Comparison of ENCODE assay signal across 8 cellular contexts in genomic region chr1:25232027-25232865, GRCh38. TPM values are rescaled to one million over a fixed set of nuclear protein-coding genes. Genes with fewer than 3 reads are reported as not detected.
DNase-seq lines count a peak whose midpoint lies in the region; ATAC-seq and TF ChIP-seq lines count a peak whose summit lies in the region.

Gene SYF2 (minus strand): TSS chr1:25232502. CDS start chr1:25232467, 35 bp downstream.

- H3K4ac ChIP-seq in trophoblast cell (ENCODE audit: low read depth, low read length): peak within 1 kb of the TSS; percentile 97

- no peak for TF ChIP-seq CTCF in transverse colon (IDR thresholded peaks at IDR 0.05)

- no peaks in the 10 kb centered on the region for H3K9me3 ChIP-seq in adipocyte (ENCODE audit: control insufficient read depth, low read length)
- no peaks in the 10 kb centered on the region for H3K9me3 ChIP-seq in trophoblast cell (ENCODE audit: insufficient read depth, low read depth, low read length)
- H3K9me3 ChIP-seq in transverse colon: no peaks in the 10 kb centered on the region

- H3K4me3 ChIP-seq in adipocyte (ENCODE audit: low read length): peak within 1 kb of the TSS; percentile 93
- H3K4me3 ChIP-seq in trophoblast cell (ENCODE audit: low read depth, low read length): peak within 1 kb of the TSS; percentile 78
- H3K4me3 ChIP-seq in transverse colon: peak within 1 kb of the TSS; percentile 65 to 91 (median 89)

- H3K27me3 ChIP-seq in adipocyte (replicated peaks; ENCODE audit: control insufficient read depth, insufficient read depth, low read length) (no peaks in the 10 kb centered on the region), trophoblast cell (ENCODE audit: insufficient read depth, low read length) (no peaks in the 10 kb centered on the region), transverse colon (no peaks in the 10 kb centered on the region)

- peak within 1 kb of the TSS; percentile 77 for H3K4me2 ChIP-seq in trophoblast cell (ENCODE audit: low read length)

- peak within 1 kb of the TSS; percentile 76 for H2BK5ac ChIP-seq in trophoblast cell (ENCODE audit: low read depth, low read length, poor library complexity)

- H3K4me1 ChIP-seq in adipocyte (ENCODE audit: control insufficient read depth, insufficient read depth, low read length): peaks cover 27% of the 10 kb centered on the region
- H3K4me1 ChIP-seq in trophoblast cell (ENCODE audit: control insufficient read depth in 1 of 2, insufficient read depth in 2 of 2, low read length in 2 of 2): peaks cover 3 to 4% of the 10 kb centered on the region in 2 experiments
- H3K4me1 ChIP-seq in transverse colon: peaks cover 6 to 40% (median 22%) of the 10 kb centered on the region in 4 donors

- peak within 1 kb of the TSS; percentile 94 for H3K18ac ChIP-seq in trophoblast cell (ENCODE audit: low read length)

- peaks cover 9% of the 10 kb centered on the region for H3K79me2 ChIP-seq in trophoblast cell (ENCODE audit: control insufficient read depth, insufficient read depth, low read length, poor library complexity)

- in situ Hi-C loops in transverse colon (cut with MboI; ENCODE audit: low pct_ligation_motif_present in 1 of 4, low pct_unique_long_range_greater_than_20kb in 1 of 4, low sequenced_read_pairs in 3 of 4): no loop called here

- H3K36me3 ChIP-seq in adipocyte (ENCODE audit: control insufficient read depth, insufficient read depth, low read length, severe bottlenecking): peaks cover 33% of the 10 kb centered on the region
- H3K36me3 ChIP-seq in trophoblast cell (ENCODE audit: control insufficient read depth in 1 of 2, insufficient read depth in 2 of 2, low read length in 2 of 2): peaks cover 12 to 17% of the 10 kb centered on the region in 2 experiments
- H3K36me3 ChIP-seq in transverse colon: peaks cover 0 to 30% (median 13%) of the 10 kb centered on the region in 4 donors

- H2AFZ ChIP-seq in trophoblast cell (ENCODE audit: insufficient read depth, low read length, poor library complexity): peak within 1 kb of the TSS; percentile 97

- no peak for TF ChIP-seq EP300 in transverse colon (IDR thresholded peaks at IDR 0.05; ENCODE audit: low read depth)

- peak within 1 kb of the TSS; percentile 91 for H4K91ac ChIP-seq in trophoblast cell (ENCODE audit: low read depth, low read length)

- peak within 1 kb of the TSS; percentile 89 for H3K14ac ChIP-seq in trophoblast cell (ENCODE audit: low read length)

- H3K9ac ChIP-seq in adipocyte (ENCODE audit: low read length) (peak within 1 kb of the TSS; percentile 98), trophoblast cell (ENCODE audit: low read length) (peak within 1 kb of the TSS; percentile 97)

- intact Hi-C loops in cardiac septum (cut with DNase I) (loop anchor here (2.0 kb wide), 1 partner anchor 15 kb away; the partner anchor contains the start of gene RSRP1), transverse colon (cut with DNase I; ENCODE audit: low total_unique reads) (no loop called here)

- peak; percentile 61 for TF ChIP-seq POLR2A in GM10847 (IDR thresholded peaks at IDR 0.05; ENCODE audit: extremely low read depth, insufficient read length)
- TF ChIP-seq POLR2A in transverse colon (IDR thresholded peaks at IDR 0.05): peak; percentile 85

- peak within 1 kb of the TSS; percentile 85 for H2BK120ac ChIP-seq in trophoblast cell (ENCODE audit: insufficient read depth, low read length, poor library complexity)

- H2AK5ac ChIP-seq in trophoblast cell (ENCODE audit: low read length): peak within 1 kb of the TSS; percentile 73

- no peak within 1 kb of the TSS for H2BK12ac ChIP-seq in trophoblast cell (ENCODE audit: low read length)

- H3K27ac ChIP-seq in trophoblast cell (ENCODE audit: low read depth, low read length): peak within 1 kb of the TSS; percentile 85
- peak within 1 kb of the TSS; percentile 93 to 98 (median 96) for H3K27ac ChIP-seq in transverse colon

- no peak within 1 kb of the TSS for H3K23ac ChIP-seq in trophoblast cell (ENCODE audit: low read length)

- H3K79me1 ChIP-seq in trophoblast cell (ENCODE audit: low read length): peaks cover 10% of the 10 kb centered on the region

- WGBS in trophoblast cell (ENCODE audit: extremely low coverage, insufficient coverage, insufficient read length): no CpG with 5 or more reads among the region's 54 CpGs
- WGBS in transverse colon (ENCODE audit: low coverage in 1 of 2), 2 donors: 0% methylated on average over 6 to 52 of the region's 54 CpGs

- DNase-seq in NCI-H1417 treated with DMSO at 0.1 percent for 48 hours (lab: John Stamatoyannopoulos, UW) (peak; percentile 43), SW 1271 (lab: John Stamatoyannopoulos, UW) (peak; percentile 84 to 91), adipocyte (ENCODE audit: low read depth) (peak; percentile 97), cardiac septum (ENCODE audit: low spot score) (peak; percentile 91), trophoblast cell (peak; percentile 76 to 94), transverse colon (peak; percentile 92)

- peak within 1 kb of the TSS; percentile 99 for H4K8ac ChIP-seq in trophoblast cell (ENCODE audit: low read depth, low read length)

- peak; percentile 73 for ATAC-seq in HG02763 (IDR thresholded peaks at IDR 0.05; ENCODE audit: unreplicated experiment)

- peak within 1 kb of the TSS; percentile 99 for H4K12ac ChIP-seq in trophoblast cell (ENCODE audit: low read depth, low read length)

RNA-seq across cellular contexts. Expression of gene SYF2, which starts in this region (rescaled TPM):
- total RNA-seq in cardiac septum (35.4 TPM), transverse colon (10 to 100 TPM in 3 of 4 donors, 1 to 10 TPM in 1; 2.8 to 63.1 (median 36.6) TPM)
- polyA plus RNA-seq in trophoblast cell (2013): 62.1 and 63.3 TPM in 2 replicates

Comparison
In these comparisons a context has a peak if more than half of its experiments do, and no peak if none do; other contexts are left out.
1. Peak in every context shown above with its lines: DNase-seq, ATAC-seq, H3K4me3 ChIP-seq and H3K27ac ChIP-seq.
2. DNase-seq: peak in every context shown above with its lines; median percentile 97 in adipocyte; 92 in transverse colon; 91 in cardiac septum; 88 in SW 1271; 85 in trophoblast cell; 43 in NCI-H1417 treated with DMSO at 0.1 percent for 48 hours.